In the genomic region with DNA sequence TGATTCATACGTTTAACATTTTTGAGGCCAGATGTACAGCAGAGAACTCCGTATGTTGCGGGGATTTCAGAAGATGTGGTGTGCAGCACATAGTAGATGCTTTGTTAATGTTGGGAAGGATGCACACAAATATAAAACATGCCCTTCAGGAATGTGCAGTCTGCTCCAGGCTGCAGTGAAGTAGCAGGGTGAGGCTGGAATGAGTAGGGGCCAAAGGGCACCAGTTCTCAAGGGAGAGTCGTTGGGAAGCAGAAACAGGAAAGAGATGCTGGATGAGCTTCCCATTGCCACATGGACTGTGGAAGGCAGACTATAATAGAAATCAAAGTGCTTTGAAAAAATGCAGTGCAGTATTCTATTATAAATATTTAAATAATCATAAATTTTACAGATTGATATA, we compare ENCODE assay signal across 19 cellular contexts.
DNase-seq lines count a peak whose midpoint lies in the region; ATAC-seq and TF ChIP-seq lines count a peak whose summit lies in the region.
"Had no signal": no experiment of that assay in that cellular context is flagged by ENCODE, and none has a peak within 500 bp of the region (broad histone marks: within the 10 kb centered on the region; RNA-seq: fewer than 3 reads in every experiment).

No MANE protein-coding gene starts in this region.

- no peak for ATAC-seq in Panc1

- H3K4me1 ChIP-seq in Panc1 (ENCODE audit: control insufficient read depth, insufficient read depth, low read length) (peaks cover 93% of the 10 kb centered on the region), muscle layer of colon (ENCODE audit: insufficient read depth, low read length) (peaks cover 62% of the 10 kb centered on the region)
- H3K4me1 ChIP-seq: SJCRH30 had no signal

- intact Hi-C loops in Panc1 (cut with micrococcal nuclease; ENCODE audit: unreplicated experiment): loop anchor here (10.0 kb wide), 1 partner anchor 1972 kb away; no protein-coding TSS in a partner anchor

- H3K36me3 ChIP-seq in Panc1 (ENCODE audit: control insufficient read depth, insufficient read depth, low read length) (no peaks in the 10 kb centered on the region), muscle layer of colon (ENCODE audit: insufficient read depth, low read length) (no peaks in the 10 kb centered on the region)
- H3K36me3 ChIP-seq: SJCRH30 had no signal

- H3K27me3 Mint-ChIP-seq in activated naive CD4-positive, alpha-beta T cell treated with anti-CD3 and anti-CD28 coated beads, Interleukin-2, amount 10 ng/mL, durations not matched to agents 7 days and 5 days: peaks cover 4% of the 10 kb centered on the region
- H3K27me3 Mint-ChIP-seq in glutamatergic neuron (ENCODE audit: unreplicated experiment): no peaks in the 10 kb centered on the region

- H3K9me3 Mint-ChIP-seq in activated naive CD4-positive, alpha-beta T cell treated with anti-CD3 and anti-CD28 coated beads, Interleukin-2, amount 10 ng/mL, durations not matched to agents 7 days and 5 days: no peaks in the 10 kb centered on the region
- peaks cover 2% of the 10 kb centered on the region for H3K9me3 Mint-ChIP-seq in glutamatergic neuron (ENCODE audit: unreplicated experiment)

- H3K9me3 ChIP-seq in Panc1 (ENCODE audit: control insufficient read depth, insufficient read depth, low read depth, low read length): no peaks in the 10 kb centered on the region
- H3K9me3 ChIP-seq in muscle layer of colon (ENCODE audit: low read length): no peaks in the 10 kb centered on the region
- H3K9me3 ChIP-seq: SJCRH30 had no signal

- H3K36me3 Mint-ChIP-seq in activated naive CD4-positive, alpha-beta T cell treated with anti-CD3 and anti-CD28 coated beads, Interleukin-2, amount 10 ng/mL, durations not matched to agents 7 days and 5 days: no peaks in the 10 kb centered on the region
- no peaks in the 10 kb centered on the region for H3K36me3 Mint-ChIP-seq in glutamatergic neuron (ENCODE audit: unreplicated experiment)

- no TSS peak for BruUV-seq in Panc1 (replicated peaks; lab: Mats Ljungman, UMichigan)

- H3K27ac ChIP-seq in 22Rv1 (peak overlapping the region; percentile 63), Panc1 (ENCODE audit: low read length) (peak overlapping the region; percentile 72), muscle layer of colon (ENCODE audit: low read depth, low read length) (peak overlapping the region; percentile 10)
- H3K27ac ChIP-seq: C4-2B, RWPE1, SJCRH30 had no signal

- H3K4me1 Mint-ChIP-seq in activated naive CD4-positive, alpha-beta T cell treated with anti-CD3 and anti-CD28 coated beads, Interleukin-2, amount 10 ng/mL, durations not matched to agents 7 days and 5 days: no peaks in the 10 kb centered on the region
- H3K4me1 Mint-ChIP-seq in glutamatergic neuron (ENCODE audit: low read depth, unreplicated experiment): peaks cover 12% of the 10 kb centered on the region

- POLR2A ChIA-PET in Panc1 (lab: Charles Lee): no interaction called here

- no peak overlapping the region for H3K4me3 ChIP-seq in Panc1 (ENCODE audit: low read depth in 2 of 2, low read length in 2 of 2)
- H3K4me3 ChIP-seq in muscle layer of colon (ENCODE audit: low read depth in 1 of 2, low read length in 2 of 2): no peak overlapping the region
- H3K4me3 ChIP-seq: SJCRH30 had no signal

- H3K9ac ChIP-seq in muscle layer of colon (ENCODE audit: low read length): no peak overlapping the region

- CTCF ChIA-PET in Panc1 (lab: Charles Lee): no interaction called here
- CTCF ChIA-PET in activated naive CD4-positive, alpha-beta T cell treated with anti-CD3 and anti-CD28 coated beads, Interleukin-2, amount 10 ng/mL, durations not matched to agents 7 days and 5 days (lab: Charles Lee): no interaction called here

- H3K27ac Mint-ChIP-seq in activated naive CD4-positive, alpha-beta T cell treated with anti-CD3 and anti-CD28 coated beads, Interleukin-2, amount 10 ng/mL, durations not matched to agents 7 days and 5 days: no peak overlapping the region
- no peak overlapping the region for H3K27ac Mint-ChIP-seq in glutamatergic neuron (ENCODE audit: unreplicated experiment)

- TF ChIP-seq CTCF in 22Rv1 (IDR thresholded peaks at IDR 0.05): no peak
- TF ChIP-seq CTCF in Panc1 (IDR thresholded peaks at IDR 0.05): no peak
- TF ChIP-seq CTCF in glutamatergic neuron (IDR thresholded peaks at IDR 0.05; ENCODE audit: partially characterized antibody, unreplicated experiment): no peak

- H3K27me3 ChIP-seq in Panc1 (ENCODE audit: control insufficient read depth, insufficient read depth, low read length) (no peaks in the 10 kb centered on the region), muscle layer of colon (ENCODE audit: control insufficient read depth in 1 of 2, insufficient read depth in 2 of 2, low read length in 2 of 2) (no peaks in the 10 kb centered on the region)
- H3K27me3 ChIP-seq: SJCRH30 had no signal

- in situ Hi-C loops in Panc1 (cut with HindIII; ENCODE audit: low pct_unique_long_range_greater_than_20kb, low sequenced_read_pairs): no loop called here

- DNase-seq in Panc1 (ENCODE audit: low read depth, low spot score): no peak
- peak; percentile 54 for DNase-seq in islet precursor cell
- DNase-seq in kidney glomerular epithelial cell (lab: John Stamatoyannopoulos, UW): no peak
- DNase-seq in activated naive CD4-positive, alpha-beta T cell treated with anti-CD3 and anti-CD28 coated beads, Interleukin-2, amount 10 ng/mL, durations not matched to agents 7 days and 5 days: no peak
- DNase-seq in C1 segment of cervical spinal cord (lab: John Stamatoyannopoulos, UW): no peak
- DNase-seq in glutamatergic neuron: no peak
- DNase-seq: DMS 273 treated with DMSO at 0.1 percent for 48 hours, EL, GOT3, IMR-90, Kasumi-1, NCI-H1105 treated with DMSO at 0.1 percent for 48 hours, NCI-H1694 treated with DMSO at 0.1 percent for 48 hours, NCI-H774, SJCRH30 had no signal

- no peak overlapping the region for H3K4me3 Mint-ChIP-seq in activated naive CD4-positive, alpha-beta T cell treated with anti-CD3 and anti-CD28 coated beads, Interleukin-2, amount 10 ng/mL, durations not matched to agents 7 days and 5 days
- H3K4me3 Mint-ChIP-seq in glutamatergic neuron (ENCODE audit: unreplicated experiment): no peak overlapping the region

Comparison
In these comparisons a context has a peak if more than half of its experiments do, and no peak if none do; other contexts are left out.
1. H3K27ac ChIP-seq: peak in every context shown above with its lines; median percentile 72 in Panc1; 63 in 22Rv1; 10 in muscle layer of colon.